Comparison of ENCODE assay signal across 1 cellular context in genomic region chr6:8064638-8065518, GRCh38.
TF ChIP-seq lines count a peak whose summit lies in the region.

No MANE protein-coding gene starts in this region.

TF ChIP-seq in WTC11, 78 proteins besides CTCF, POLR2A, EP300 and RAD21 (continued from another document):
- TF ChIP-seq AR (CRISPR knock-in tag; IDR thresholded peaks at IDR 0.05) = no peak
- no peak for TF ChIP-seq HMGA2 (CRISPR knock-in tag; IDR thresholded peaks at IDR 0.05)
- no peak for TF ChIP-seq ZNF416 (CRISPR knock-in tag; IDR thresholded peaks at IDR 0.05)
- TF ChIP-seq ZNF532 (CRISPR knock-in tag; IDR thresholded peaks at IDR 0.05; ENCODE audit: borderline replicate concordance) = no peak
- no peak for TF ChIP-seq ATF2 (CRISPR knock-in tag; IDR thresholded peaks at IDR 0.05; ENCODE audit: borderline replicate concordance, low read depth)
- no peak for TF ChIP-seq NFATC4 (CRISPR knock-in tag; IDR thresholded peaks at IDR 0.05)
- TF ChIP-seq ZNF671 (CRISPR knock-in tag; IDR thresholded peaks at IDR 0.05) = no peak
- no peak for TF ChIP-seq ZNF219 (CRISPR knock-in tag; IDR thresholded peaks at IDR 0.05; ENCODE audit: borderline replicate concordance)
- TF ChIP-seq RORB (CRISPR knock-in tag; IDR thresholded peaks at IDR 0.05) = no peak
